Comparison of ENCODE assay signal across 8 cellular contexts in the genomic region with DNA sequence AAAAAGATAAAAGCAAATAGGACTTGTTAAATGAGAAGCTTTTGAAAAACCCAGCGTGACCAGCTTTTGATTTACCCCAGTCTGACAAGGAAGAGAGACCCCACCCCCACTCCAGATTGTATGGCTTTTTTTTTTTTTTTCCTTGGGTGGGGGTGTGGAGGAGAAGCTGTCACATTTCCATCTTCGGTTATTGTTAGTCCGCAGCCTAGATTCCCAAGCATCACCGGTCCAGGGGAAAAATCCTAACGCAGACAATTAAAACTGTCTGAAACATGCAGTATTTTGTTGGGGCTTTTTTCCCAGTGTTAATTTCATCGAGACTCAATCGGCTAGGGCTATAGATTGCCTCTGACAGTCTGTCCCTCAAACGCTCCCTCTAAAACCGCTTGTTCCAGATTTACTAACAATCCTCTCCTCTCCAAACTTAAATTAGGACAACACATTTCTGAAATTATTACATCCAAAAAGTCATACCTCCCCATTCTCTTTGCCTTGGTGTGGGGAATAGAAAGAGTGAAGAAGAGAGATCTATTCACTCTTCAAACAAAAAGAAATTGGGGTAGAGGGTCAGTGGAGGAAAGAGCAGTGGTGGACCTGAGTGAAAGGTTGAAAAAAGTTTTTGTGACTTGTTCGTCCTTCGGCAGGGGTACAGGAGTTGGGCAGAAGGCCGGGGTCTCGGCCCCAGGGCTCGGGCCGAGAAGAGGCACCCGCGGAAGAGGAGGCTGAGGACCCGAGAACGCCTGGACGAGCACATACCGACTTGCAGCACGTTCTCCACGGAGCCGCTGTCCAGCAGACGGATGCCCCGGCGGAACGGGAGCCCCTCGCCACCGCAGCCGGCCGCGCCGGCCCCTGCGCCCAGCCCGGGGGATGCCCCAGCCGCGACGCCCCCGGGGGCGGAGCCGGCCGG. TPM values are rescaled to one million over a fixed set of nuclear protein-coding genes. Genes with fewer than 3 reads are reported as not detected.
DNase-seq lines count a peak whose midpoint lies in the region; ATAC-seq and TF ChIP-seq lines count a peak whose summit lies in the region.

No MANE protein-coding gene starts in this region.

- DNase-seq in cerebellum (ENCODE audit: low spot score) (peak; percentile 43), kidney tubule cell (ENCODE audit: low spot score) (peak; percentile 37), NK-92 (lab: John Stamatoyannopoulos, UW; ENCODE audit: unreplicated experiment) (no peak), SW 1271 (lab: John Stamatoyannopoulos, UW) (no peak)
- DNase-seq in stimulated activated CD4-positive, alpha-beta T cell treated with anti-CD3 and anti-CD28 coated beads, Interleukin-4, amount 100 ng/mL, for 1 hour, result peak; percentile 19

- ATAC-seq in HG03442 (IDR thresholded peaks at IDR 0.05; ENCODE audit: unreplicated experiment) (peak; percentile 9), SK-N-SH treated with all-trans-retinoic acid at 6 μM for 48 hours (peak; percentile 61)

- peak overlapping the region; percentile 37; the same call in 1 of the 2 replicates for H3K4me3 ChIP-seq in GM08714 (ENCODE audit: low read length)

TF ChIP-seq in SK-N-SH treated with all-trans-retinoic acid at 6 μM for 48 hours, 23 proteins besides CTCF, POLR2A, EP300 and RAD21:
- TF ChIP-seq, protein P1, sequence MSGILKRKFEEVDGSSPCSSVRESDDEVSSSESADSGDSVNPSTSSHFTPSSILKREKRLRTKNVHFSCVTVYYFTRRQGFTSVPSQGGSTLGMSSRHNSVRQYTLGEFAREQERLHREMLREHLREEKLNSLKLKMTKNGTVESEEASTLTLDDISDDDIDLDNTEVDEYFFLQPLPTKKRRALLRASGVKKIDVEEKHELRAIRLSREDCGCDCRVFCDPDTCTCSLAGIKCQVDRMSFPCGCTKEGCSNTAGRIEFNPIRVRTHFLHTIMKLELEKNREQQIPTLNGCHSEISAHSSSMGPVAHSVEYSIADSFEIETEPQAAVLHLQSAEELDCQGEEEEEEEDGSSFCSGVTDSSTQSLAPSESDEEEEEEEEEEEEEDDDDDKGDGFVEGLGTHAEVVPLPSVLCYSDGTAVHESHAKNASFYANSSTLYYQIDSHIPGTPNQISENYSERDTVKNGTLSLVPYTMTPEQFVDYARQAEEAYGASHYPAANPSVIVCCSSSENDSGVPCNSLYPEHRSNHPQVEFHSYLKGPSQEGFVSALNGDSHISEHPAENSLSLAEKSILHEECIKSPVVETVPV (CRISPR knock-in tag; IDR thresholded peaks at IDR 0.05), result no peak
- no peak for TF ChIP-seq TCF4 (CRISPR knock-in tag; IDR thresholded peaks at IDR 0.05; ENCODE audit: borderline replicate concordance)

RNA-seq across cellular contexts. Expression of a gene that starts 1.1 kb away (rescaled TPM):
- total RNA-seq in cerebellum, result 25.1 TPM

Comparison
In these comparisons a context has a peak if more than half of its experiments do, and no peak if none do; other contexts are left out.
1. DNase-seq: peak in cerebellum (single experiment), kidney tubule cell (single experiment) and stimulated activated CD4-positive, alpha-beta T cell treated with anti-CD3 and anti-CD28 coated beads, Interleukin-4, amount 100 ng/mL, for 1 hour (single experiment); none in NK-92 (single experiment) and SW 1271 (0 of 2).